In the genomic region with DNA sequence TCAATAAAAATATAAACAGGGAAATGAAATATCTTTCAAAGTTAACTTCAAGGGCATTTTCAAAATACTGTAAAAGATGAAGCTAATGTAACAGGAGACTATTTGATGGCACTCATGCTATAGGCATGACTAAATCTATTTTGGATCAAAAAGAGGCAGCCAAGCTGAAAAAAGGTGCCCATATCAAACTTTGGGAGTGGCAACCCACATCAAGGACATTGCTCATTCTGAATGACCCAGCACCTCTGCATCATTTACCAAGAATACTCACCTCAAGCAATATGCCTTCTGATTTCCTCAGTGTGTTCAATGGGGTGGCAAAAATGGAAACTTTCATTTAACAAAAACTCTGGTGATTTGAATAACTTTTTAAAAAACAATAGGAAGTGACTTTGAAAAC, we compare ENCODE assay signal across 35 cellular contexts.
"Had no signal": no experiment of that assay in that cellular context is flagged by ENCODE, and none has a peak within 500 bp of the region (broad histone marks: within the 10 kb centered on the region; RNA-seq: fewer than 3 reads in every experiment).

No MANE protein-coding gene starts in this region.

- H3K36me3 Mint-ChIP-seq: activated CD4-positive, alpha-beta memory T cell treated with anti-CD3 and anti-CD28 coated beads for 36 hours; activated CD8-positive, alpha-beta memory T cell treated with anti-CD3 and anti-CD28 coated beads, Interleukin-2, amount 10 ng/mL, durations not matched to agents 7 days and 5 days; activated naive CD4-positive, alpha-beta T cell treated with anti-CD3 and anti-CD28 coated beads, Interleukin-2, amount 50 U/mL, for 72 hours; activated naive CD8-positive, alpha-beta T cell treated with anti-CD3 and anti-CD28 coated beads for 36 hours; brain; WTC11 had no signal

- H3K4me3 ChIP-seq: ascending aorta, cardiac muscle cell had no signal

- H3K9me3 ChIP-seq: ascending aorta had no signal

- H3K4me3 Mint-ChIP-seq: activated CD4-positive, alpha-beta memory T cell treated with anti-CD3 and anti-CD28 coated beads for 36 hours; activated CD4-positive, alpha-beta T cell treated with anti-CD3 and anti-CD28 coated beads for 36 hours; activated CD8-positive, alpha-beta memory T cell treated with anti-CD3 and anti-CD28 coated beads, Interleukin-2, amount 10 ng/mL, durations not matched to agents 7 days and 5 days; activated CD8-positive, alpha-beta T cell treated with anti-CD3 and anti-CD28 coated beads for 36 hours; activated naive CD4-positive, alpha-beta T cell treated with anti-CD3 and anti-CD28 coated beads for 36 hours; activated naive CD8-positive, alpha-beta T cell treated with anti-CD3 and anti-CD28 coated beads for 36 hours; activated T-cell treated with anti-CD3 and anti-CD28 coated beads, Interleukin-2, amount 50 U/mL, for 24 hours; brain; central memory CD8-positive, alpha-beta T cell; T-helper 1 cell treated with Interleukin-12 subunit alpha and Interleukin-12 subunit beta and Interleukin-4 antibody, amounts not matched to agents 30 μg/mL and 1 μg/mL, for 36 hours; T-helper 2 cell treated with Interferon-gamma antibody and Interleukin-4, amounts not matched to agents 5 μg/mL and 100 μg/mL, for 36 hours; WTC11 had no signal

- H3K27me3 Mint-ChIP-seq: activated CD4-positive, alpha-beta memory T cell treated with anti-CD3 and anti-CD28 coated beads for 36 hours; activated CD4-positive, alpha-beta T cell treated with anti-CD3 and anti-CD28 coated beads for 36 hours; activated CD8-positive, alpha-beta memory T cell treated with anti-CD3 and anti-CD28 coated beads, Interleukin-2, amount 10 ng/mL, durations not matched to agents 7 days and 5 days; activated CD8-positive, alpha-beta T cell treated with anti-CD3 and anti-CD28 coated beads for 36 hours; activated naive CD8-positive, alpha-beta T cell treated with anti-CD3 and anti-CD28 coated beads for 36 hours; activated T-cell treated with anti-CD3 and anti-CD28 coated beads, Interleukin-2, amount 50 U/mL, for 24 hours; brain; central memory CD8-positive, alpha-beta T cell had no signal

- H3K27ac ChIP-seq: ascending aorta, cardiac muscle cell, WERI-Rb-1 had no signal

- H3K4me1 Mint-ChIP-seq: activated CD4-positive, alpha-beta T cell treated with anti-CD3 and anti-CD28 coated beads for 36 hours; activated CD8-positive, alpha-beta memory T cell treated with anti-CD3 and anti-CD28 coated beads, Interleukin-2, amount 10 ng/mL, durations not matched to agents 7 days and 5 days; activated naive CD8-positive, alpha-beta T cell treated with anti-CD3 and anti-CD28 coated beads for 36 hours; brain; central memory CD8-positive, alpha-beta T cell had no signal

- H3K9me3 Mint-ChIP-seq: activated naive CD8-positive, alpha-beta T cell treated with anti-CD3 and anti-CD28 coated beads for 36 hours had no signal

- H3K36me3 ChIP-seq: ascending aorta, cardiac muscle cell, WERI-Rb-1 had no signal

- H3K4me1 ChIP-seq: ascending aorta had no signal

- H3K27ac Mint-ChIP-seq: activated CD4-positive, alpha-beta memory T cell treated with anti-CD3 and anti-CD28 coated beads for 36 hours; activated CD4-positive, alpha-beta T cell treated with anti-CD3 and anti-CD28 coated beads for 36 hours; activated CD8-positive, alpha-beta memory T cell treated with anti-CD3 and anti-CD28 coated beads, Interleukin-2, amount 10 ng/mL, durations not matched to agents 7 days and 5 days; activated CD8-positive, alpha-beta T cell treated with anti-CD3 and anti-CD28 coated beads for 36 hours; activated naive CD4-positive, alpha-beta T cell treated with anti-CD3 and anti-CD28 coated beads for 36 hours; activated naive CD4-positive, alpha-beta T cell treated with anti-CD3 and anti-CD28 coated beads, Interleukin-2, amount 50 U/mL, for 72 hours; activated naive CD8-positive, alpha-beta T cell treated with anti-CD3 and anti-CD28 coated beads for 36 hours; activated T-cell treated with anti-CD3 and anti-CD28 coated beads, Interleukin-2, amount 50 U/mL, for 24 hours; activated T-helper 2 cell treated with anti-CD3 and anti-CD28 coated beads, Interferon-gamma antibody, Interleukin-2, Interleukin-4, amounts not matched to agents 10 μg/mL and 5 μg/mL and 100 μg/mL, durations not matched to agents 14 hours and 24 hours and 36 hours; brain; T-helper 1 cell treated with Interleukin-12 subunit alpha and Interleukin-12 subunit beta and Interleukin-4 antibody, amounts not matched to agents 30 μg/mL and 1 μg/mL, for 36 hours; T-helper 2 cell treated with Interferon-gamma antibody and Interleukin-4, amounts not matched to agents 5 μg/mL and 100 μg/mL, for 36 hours; WTC11 had no signal

- DNase-seq: activated CD4-positive, alpha-beta memory T cell treated with anti-CD3 and anti-CD28 coated beads for 36 hours; activated CD4-positive, alpha-beta T cell treated with anti-CD3 and anti-CD28 coated beads for 1 hour; activated CD4-positive, alpha-beta T cell treated with anti-CD3 and anti-CD28 coated beads for 36 hours; activated CD4-positive, alpha-beta T cell treated with anti-CD3 and anti-CD28 coated beads for 48 hours; activated CD4-positive, alpha-beta T cell treated with anti-CD3 and anti-CD28 coated beads, Interleukin-2, amount 50 U/mL, for 1 hour; activated CD4-positive, alpha-beta T cell treated with anti-CD3 and anti-CD28 coated beads, Interleukin-2, amount 50 U/mL, for 4 hours; activated CD4-positive, CD25-positive, alpha-beta regulatory T cell; activated CD8-positive, alpha-beta memory T cell treated with anti-CD3 and anti-CD28 coated beads, Interleukin-2, amount 10 ng/mL, durations not matched to agents 7 days and 5 days; activated CD8-positive, alpha-beta memory T cell treated with anti-CD3 and anti-CD28 coated beads, Interleukin-2, amount 50 U/mL, for 48 hours; activated CD8-positive, alpha-beta T cell treated with anti-CD3 and anti-CD28 coated beads for 36 hours; activated effector memory CD4-positive, alpha-beta T cell treated with Interleukin-2 at 50 U/mL for 16 hours; activated gamma-delta T cell treated with Interleukin-2 at 50 U/mL for 16 hours; activated naive CD4-positive, alpha-beta T cell; activated naive CD4-positive, alpha-beta T cell treated with anti-CD3 and anti-CD28 coated beads for 36 hours; activated naive CD4-positive, alpha-beta T cell treated with anti-CD3 and anti-CD28 coated beads, Interleukin-2, amount 50 U/mL, for 16 hours; activated naive CD8-positive, alpha-beta T cell treated with anti-CD3 and anti-CD28 coated beads for 36 hours; activated T-cell treated with anti-CD3 and anti-CD28 coated beads, Interleukin-2, amount 50 U/mL, for 24 hours; activated T-cell treated with anti-CD3 and anti-CD28 coated beads, Interleukin-2, amount 50 U/mL, for 48 hours; amygdala; anterior cingulate cortex; caudate nucleus; cerebellar nuclear complex; T-helper 1 cell; T-helper 2 cell; T-helper 9 cell; WERI-Rb-1 had no signal

- H3K27me3 ChIP-seq: ascending aorta, cardiac muscle cell had no signal
